Comparison of ENCODE assay signal across 26 cellular contexts in the genomic region with DNA sequence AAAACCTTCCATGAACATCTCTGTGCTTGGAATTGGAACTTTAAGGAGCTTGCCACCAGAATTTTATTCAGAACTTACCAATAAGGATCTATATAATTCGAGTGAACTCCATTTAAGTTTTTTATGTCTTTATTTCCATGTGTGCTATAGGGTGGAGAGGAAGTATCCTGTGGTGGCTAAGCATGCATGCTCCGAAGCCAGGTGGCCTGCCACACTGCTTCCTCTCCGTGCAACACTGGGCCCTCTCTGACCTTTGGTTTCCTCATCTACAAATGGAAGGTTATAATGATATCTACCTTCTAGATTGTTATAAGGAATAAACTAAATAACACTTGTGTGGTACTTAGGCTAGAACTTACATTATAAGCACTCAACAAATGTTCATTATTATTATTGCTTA.
DNase-seq lines count a peak whose midpoint lies in the region; ATAC-seq and TF ChIP-seq lines count a peak whose summit lies in the region.
"Had no signal": no experiment of that assay in that cellular context is flagged by ENCODE, and none has a peak within 500 bp of the region (broad histone marks: within the 10 kb centered on the region; RNA-seq: fewer than 3 reads in every experiment).

No MANE protein-coding gene starts in this region.

- no peaks in the 10 kb centered on the region for H3K9me3 Mint-ChIP-seq in activated B cell treated with CpG ODN at 0.5 μM for 24 hours
- H3K9me3 Mint-ChIP-seq: effector memory CD8-positive, alpha-beta T cell had no signal

- DNase-seq in AML-193 (lab: John Stamatoyannopoulos, UW) (peak; percentile 28 to 58), GF-D8 (lab: John Stamatoyannopoulos, UW) (peak; percentile 78), NAMALWA (ENCODE audit: low spot score) (peak; percentile 80), activated B cell treated with CpG ODN at 0.5 μM for 24 hours (no peak), Ammon's horn (ENCODE audit: low spot score) (no peak), D341Med (ENCODE audit: low spot score) (no peak), NCI-H345 (lab: John Stamatoyannopoulos, UW) (no peak), NCI-H1694 treated with DMSO at 0.1 percent for 48 hours (lab: John Stamatoyannopoulos, UW) (no peak)
- DNase-seq: activated CD8-positive, alpha-beta memory T cell treated with anti-CD3 and anti-CD28 coated beads for 24 hours; activated naive CD4-positive, alpha-beta T cell; activated T-cell treated with anti-CD3 and anti-CD28 coated beads, Interleukin-2, amount 50 U/mL, for 4 hours; amniotic stem cell; effector memory CD8-positive, alpha-beta T cell; esophagus squamous epithelium; gastrocnemius medialis; HCEC 1CT; left ventricle myocardium superior; NCI-H1105 treated with DMSO at 0.1 percent for 48 hours; NCI-H526 treated with DMSO at 0.1 percent for 48 hours; PC-3; posterior cingulate gyrus; right lobe of liver; Right ventricle myocardium superior had no signal

- intact Hi-C loops in activated B cell treated with CpG ODN at 0.5 μM for 24 hours (cut with micrococcal nuclease) = no loop called here

- CTCF ChIA-PET in activated B cell treated with CpG ODN at 0.5 μM for 24 hours (lab: Charles Lee) = no interaction called here

- no peak for TF ChIP-seq CTCF in activated B cell treated with CpG ODN at 0.5 μM for 24 hours (IDR thresholded peaks at IDR 0.05)

- no peaks in the 10 kb centered on the region for H3K36me3 Mint-ChIP-seq in activated B cell treated with CpG ODN at 0.5 μM for 24 hours (ENCODE audit: low read depth)
- H3K36me3 Mint-ChIP-seq: CD14-positive monocyte had no signal

- H3K27ac Mint-ChIP-seq in activated B cell treated with CpG ODN at 0.5 μM for 24 hours = peak overlapping the region; percentile 30
- H3K27ac Mint-ChIP-seq: CD14-positive monocyte; effector memory CD8-positive, alpha-beta T cell; T-helper 1 cell treated with Interleukin-12 subunit alpha and Interleukin-12 subunit beta and Interleukin-4 antibody, amounts not matched to agents 30 μg/mL and 1 μg/mL, for 36 hours had no signal

- no peaks in the 10 kb centered on the region for H3K27me3 Mint-ChIP-seq in activated B cell treated with CpG ODN at 0.5 μM for 24 hours
- H3K27me3 Mint-ChIP-seq: effector memory CD8-positive, alpha-beta T cell had no signal

- ATAC-seq in activated B cell treated with CpG ODN at 0.5 μM for 24 hours (ENCODE audit: low read depth) = peak; percentile 73
- ATAC-seq: activated T-cell treated with anti-CD3 and anti-CD28 coated beads, Interleukin-2, amount 50 U/mL, for 4 hours; effector memory CD8-positive, alpha-beta T cell; gastrocnemius medialis; K562; left ventricle myocardium superior; PC-3; right lobe of liver had no signal

- POLR2A ChIA-PET in activated B cell treated with CpG ODN at 0.5 μM for 24 hours (lab: Charles Lee) = interaction anchor here (1.4 kb wide), 1 partner anchor 12 kb away, joined by 3 read pairs; no protein-coding TSS in a partner anchor

- H3K4me3 Mint-ChIP-seq in activated B cell treated with CpG ODN at 0.5 μM for 24 hours = peak overlapping the region; percentile 28
- H3K4me3 Mint-ChIP-seq: activated T-cell treated with anti-CD3 and anti-CD28 coated beads, Interleukin-2, amount 50 U/mL, for 4 hours; CD14-positive monocyte; effector memory CD8-positive, alpha-beta T cell; T-helper 1 cell treated with Interleukin-12 subunit alpha and Interleukin-12 subunit beta and Interleukin-4 antibody, amounts not matched to agents 30 μg/mL and 1 μg/mL, for 36 hours had no signal

- H3K4me1 Mint-ChIP-seq in activated B cell treated with CpG ODN at 0.5 μM for 24 hours = peaks cover 10% of the 10 kb centered on the region

Comparison
In these comparisons a context has a peak if more than half of its experiments do, and no peak if none do; other contexts are left out.
1. DNase-seq: peak in AML-193 (2 of 2), GF-D8 (single experiment) and NAMALWA (single experiment); none in activated B cell treated with CpG ODN at 0.5 μM for 24 hours (single experiment), Ammon's horn (single experiment), D341Med (single experiment), NCI-H345 (single experiment) and NCI-H1694 treated with DMSO at 0.1 percent for 48 hours (single experiment).